8 cellular contexts compared by ENCODE assay signal in the genomic region with DNA sequence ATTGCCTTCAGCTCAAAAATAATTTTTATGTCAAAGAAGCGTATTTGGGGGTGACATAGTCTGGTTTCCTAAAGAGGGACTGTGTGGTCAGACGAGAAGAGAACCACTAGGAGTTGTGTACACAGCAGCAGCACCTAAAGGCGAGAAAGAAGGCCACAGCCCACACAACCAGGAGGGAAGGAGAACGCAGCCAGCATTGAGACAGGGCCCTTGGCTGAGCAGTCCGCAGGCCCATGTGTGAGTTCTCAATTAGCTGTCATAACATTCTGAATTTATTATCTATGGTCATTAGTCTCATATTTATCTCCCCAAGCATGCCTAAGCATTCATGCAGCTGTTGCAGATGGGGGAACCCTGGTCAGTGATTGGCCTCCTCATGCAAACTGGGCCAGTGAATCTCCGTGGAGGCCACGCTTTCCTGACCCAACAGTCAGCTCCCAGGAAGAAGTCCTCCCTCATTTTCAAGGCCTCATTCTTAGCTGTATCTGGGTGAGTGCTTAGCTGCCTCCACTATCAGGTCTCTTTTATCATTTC.
DNase-seq lines count a peak whose midpoint lies in the region; ATAC-seq and TF ChIP-seq lines count a peak whose summit lies in the region.

No MANE protein-coding gene starts in this region.

- no peaks in the 10 kb centered on the region for H3K27me3 ChIP-seq in left lung

- H3K36me3 ChIP-seq in left lung, result no peaks in the 10 kb centered on the region

- intact Hi-C loops in left lung (cut with DNase I) (no loop called here), posterior cingulate gyrus (cut with DNase I) (no loop called here)

- peak; percentile 52 for ATAC-seq in GM21447 (IDR thresholded peaks at IDR 0.05; ENCODE audit: unreplicated experiment)
- ATAC-seq in left lung, result peak; percentile 92
- no peak for ATAC-seq in HG02623 (IDR thresholded peaks at IDR 0.05; ENCODE audit: unreplicated experiment)

- H3K4me3 ChIP-seq in GM12864 (ENCODE audit: low read depth, low read length) (peak overlapping the region; percentile 15), left lung (no peak overlapping the region)

- TF ChIP-seq CTCF in GM12864 (IDR thresholded peaks at IDR 0.05; ENCODE audit: low read depth, low read length, missing control alignments) (peak; percentile 37), left lung (IDR thresholded peaks at IDR 0.05) (no peak)

- H3K4me1 ChIP-seq in left lung, result peaks cover 0 to 10% of the 10 kb centered on the region in 2 donors

- DNase-seq in GM12864 (ENCODE audit: low read depth) (peak; percentile 60), HuH-7 (ENCODE audit: low spot score) (peak; percentile 39), left lung (no peak), COLO829 (ENCODE audit: low spot score) (no peak), posterior cingulate gyrus (no peak)
- DNase-seq in stimulated activated CD4-positive, alpha-beta T cell treated with anti-CD3 and anti-CD28 coated beads, Interleukin-4, amount 100 ng/mL, for 4 hours, result no peak

- peak overlapping the region in 1 of 2 donors; percentile 15 for H3K27ac ChIP-seq in left lung

- H3K9me3 ChIP-seq in left lung, result peaks cover 0 to 11% of the 10 kb centered on the region in 2 donors

Comparison
In these comparisons a context has a peak if more than half of its experiments do, and no peak if none do; other contexts are left out.
1. DNase-seq: peak in GM12864 (single experiment) and HuH-7 (single experiment); none in left lung (0 of 2), stimulated activated CD4-positive, alpha-beta T cell treated with anti-CD3 and anti-CD28 coated beads, Interleukin-4, amount 100 ng/mL, for 4 hours (0 of 2), COLO829 (single experiment) and posterior cingulate gyrus (0 of 10).